In the genomic region with DNA sequence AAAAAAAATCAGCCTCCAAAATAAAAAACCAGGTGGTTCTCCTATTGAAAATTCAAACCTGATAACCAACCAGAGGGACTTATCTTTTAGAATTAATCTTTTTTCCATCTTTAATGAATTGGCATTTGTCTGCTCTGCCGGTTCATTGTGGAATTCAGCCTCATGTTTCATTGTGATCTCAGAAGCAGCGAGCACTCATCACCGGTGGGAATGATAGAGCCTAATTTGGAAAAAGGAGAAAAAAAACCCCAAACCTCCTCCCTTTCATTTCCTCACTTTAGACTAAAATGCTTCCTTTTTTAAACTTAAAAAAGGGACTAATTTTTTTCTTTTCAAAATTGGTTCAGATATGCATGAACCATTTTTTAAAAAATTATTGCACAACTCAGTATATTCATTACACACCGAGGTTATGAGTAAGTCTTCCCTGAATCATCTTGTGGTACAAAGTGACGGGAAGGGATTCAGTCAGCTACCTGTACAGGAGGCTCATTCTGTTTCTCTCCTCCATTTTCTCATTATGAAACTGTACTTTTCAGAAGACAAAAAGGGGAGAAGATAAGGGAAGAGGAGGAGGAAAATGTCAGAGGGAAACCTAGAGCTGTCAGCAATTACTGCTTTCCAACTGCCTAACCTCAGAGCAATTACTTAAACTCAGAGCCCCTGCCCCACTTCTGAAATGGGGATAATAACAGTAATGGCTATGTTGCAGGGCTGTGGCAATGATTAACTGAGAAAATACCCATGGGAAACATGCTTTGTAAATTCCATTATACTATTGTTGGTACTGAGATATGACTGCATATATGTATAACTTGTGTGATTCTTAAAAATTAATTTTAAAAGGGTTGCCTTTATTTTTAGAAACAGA, we compare ENCODE assay signal across 9 cellular contexts. TPM values are rescaled to one million over a fixed set of nuclear protein-coding genes. Genes with fewer than 3 reads are reported as not detected.
A peak's percentile ranks its signal among the peaks of the same experiment; 100 is the strongest.
DNase-seq lines count a peak whose midpoint lies in the region; ATAC-seq and TF ChIP-seq lines count a peak whose summit lies in the region.
"Had no signal": no experiment of that assay in that cellular context is flagged by ENCODE, and none has a peak within 500 bp of the region (broad histone marks: within the 10 kb centered on the region; RNA-seq: fewer than 3 reads in every experiment).

No MANE protein-coding gene starts in this region.

- TF ChIP-seq CTCF in CD14-positive monocyte (IDR thresholded peaks at IDR 0.05), result no peak
- no peak for TF ChIP-seq CTCF in mammary epithelial cell (conservative IDR thresholded peaks at IDR 0.05 in 1 of 2, IDR thresholded peaks at IDR 0.05 in 1 of 2; ENCODE audit: extremely low read depth in 1 of 2, insufficient read depth in 1 of 2, low read depth in 1 of 2, low read length in 2 of 2)
- TF ChIP-seq CTCF in type B pancreatic cell (conservative IDR thresholded peaks at IDR 0.05), result no peak
- TF ChIP-seq CTCF in tibial artery (IDR thresholded peaks at IDR 0.05), result no peak

- peak overlapping the region; percentile 83 for H3K4me2 ChIP-seq in mammary epithelial cell (ENCODE audit: insufficient read depth, low read depth, low read length)

- peak overlapping the region in 6 of 7 donors; percentile 11 to 56 (median 39) for H3K27ac Mint-ChIP-seq in CD14-positive monocyte
- H3K27ac Mint-ChIP-seq in type B pancreatic cell, result no peak overlapping the region

- H3K4me3 ChIP-seq in mammary epithelial cell (replicated peaks in 1 of 3; ENCODE audit: insufficient read depth in 1 of 3, low read depth in 2 of 3, low read length in 3 of 3) (no peak overlapping the region), tibial artery (no peak overlapping the region)
- H3K4me3 ChIP-seq: psoas muscle had no signal

- H3K9ac ChIP-seq in mammary epithelial cell (ENCODE audit: insufficient read depth, low read length), result peak overlapping the region; percentile 8

- no peaks in the 10 kb centered on the region for H4K20me1 ChIP-seq in mammary epithelial cell (ENCODE audit: insufficient read depth, low read length)

- BruUV-seq in mammary epithelial cell (replicated peaks; lab: Mats Ljungman, UMichigan), result no TSS peak

- dilution Hi-C loops in mammary epithelial cell (cut with HindIII; ENCODE audit: low sequenced_read_pairs), result no loop called here

- H3K4me1 ChIP-seq in mammary epithelial cell (ENCODE audit: insufficient read depth, low read length) (peaks cover 27% of the 10 kb centered on the region), tibial artery (peaks cover 0 to 11% (median 5%) of the 10 kb centered on the region in 4 donors)

- in situ Hi-C loops in mammary epithelial cell (cut with MboI; ENCODE audit: low sequenced_read_pairs in 2 of 2), result no loop called here

- H3K27me3 Mint-ChIP-seq in CD14-positive monocyte (ENCODE audit: low read depth in 3 of 3) (peaks cover 0 to 2% (median 1%) of the 10 kb centered on the region in 3 donors), type B pancreatic cell (peaks cover 4% of the 10 kb centered on the region)

- H3K4me1 Mint-ChIP-seq in CD14-positive monocyte (peaks cover 32% of the 10 kb centered on the region), type B pancreatic cell (ENCODE audit: unreplicated experiment) (peaks cover 32% of the 10 kb centered on the region)

- intact Hi-C loops in CD14-positive monocyte (cut with micrococcal nuclease) (no loop called here), mammary epithelial cell (cut with micrococcal nuclease) (loop anchor here (2.0 kb wide), 1 partner anchor 16 kb away; no protein-coding TSS in a partner anchor), tibial artery (cut with DNase I; ENCODE audit: low total_unique reads) (no loop called here)

- ATAC-seq in GM19452 (IDR thresholded peaks at IDR 0.05; ENCODE audit: unreplicated experiment) (peak; percentile 84), HG03469 (IDR thresholded peaks at IDR 0.05; ENCODE audit: unreplicated experiment) (peak; percentile 87)

- no peaks in the 10 kb centered on the region for H3K79me2 ChIP-seq in mammary epithelial cell (ENCODE audit: insufficient read depth, low read length)

- no peaks in the 10 kb centered on the region for H3K36me3 ChIP-seq in mammary epithelial cell (ENCODE audit: insufficient read depth, low read length)
- peaks cover 0 to under 1% (median 0%) of the 10 kb centered on the region in 3 donors for H3K36me3 ChIP-seq in tibial artery

- H3K9me3 ChIP-seq in mammary epithelial cell (replicated peaks; ENCODE audit: insufficient read depth, low read length) (no peaks in the 10 kb centered on the region), tibial artery (no peaks in the 10 kb centered on the region)
- H3K9me3 ChIP-seq: psoas muscle had no signal

- H2AFZ ChIP-seq in mammary epithelial cell (ENCODE audit: low read depth, low read length), result peak overlapping the region; percentile 80

- H3K4me3 Mint-ChIP-seq in CD14-positive monocyte (no peak overlapping the region), type B pancreatic cell (no peak overlapping the region)

- H3K9me3 Mint-ChIP-seq in CD14-positive monocyte (no peaks in the 10 kb centered on the region), type B pancreatic cell (peaks cover 5% of the 10 kb centered on the region)

- DNase-seq in CD14-positive monocyte (ENCODE audit: low spot score) (no peak), mammary epithelial cell (peak; percentile 82), type B pancreatic cell (ENCODE audit: extremely low spot score, unreplicated experiment) (no peak), SKM-1 treated with dmso at 0.1 percent for 144 hours (lab: John Stamatoyannopoulos, UW; ENCODE audit: unreplicated experiment) (no peak), tibial artery (no peak)
- no peak for DNase-seq in activated CD8-positive, alpha-beta memory T cell treated with anti-CD3 and anti-CD28 coated beads for 24 hours
- DNase-seq: psoas muscle had no signal

- WGBS in mammary epithelial cell (ENCODE audit: low coverage, missing lambda C conversion rate), result 4% methylated on average over 5 of the region's 5 CpGs

- H3K27ac ChIP-seq in mammary epithelial cell (ENCODE audit: insufficient read depth, low read depth, low read length) (peak overlapping the region; percentile 67), tibial artery (no peak overlapping the region)
- H3K27ac ChIP-seq: psoas muscle had no signal

- H3K36me3 Mint-ChIP-seq in CD14-positive monocyte, result peaks cover 19 to 27% of the 10 kb centered on the region in 2 donors
- peaks cover 11% of the 10 kb centered on the region for H3K36me3 Mint-ChIP-seq in type B pancreatic cell

- CTCF ChIA-PET in mammary epithelial cell (lab: Charles Lee; ENCODE audit: low non-redundant PET), result no interaction called here

- H3K27me3 ChIP-seq in mammary epithelial cell (ENCODE audit: insufficient read depth, low read length) (no peaks in the 10 kb centered on the region), tibial artery (no peaks in the 10 kb centered on the region)

RNA-seq across cellular contexts. Expression of gene GALNT10, which starts 23.9 kb away (rescaled TPM):
- 1 to 10 TPM; 6.2 to 7.3 TPM for polyA plus RNA-seq in CD14-positive monocyte
- 10 to 100 TPM; 31.3 to 34.0 TPM for total RNA-seq in mammary epithelial cell
- 16.0 TPM for polyA plus RNA-seq in mammary epithelial cell
- 41.9 TPM for polyA minus RNA-seq in mammary epithelial cell
- 18.2 and 23.0 TPM in 2 replicates for total RNA-seq in type B pancreatic cell (ENCODE audit: low replicate concordance)
